Comparison of ENCODE assay signal across 15 cellular contexts in genomic region chr2:111208639-111209038, GRCh38.
DNase-seq lines count a peak whose midpoint lies in the region; ATAC-seq and TF ChIP-seq lines count a peak whose summit lies in the region.
"Had no signal": no experiment of that assay in that cellular context is flagged by ENCODE, and none has a peak within 500 bp of the region (broad histone marks: within the 10 kb centered on the region; RNA-seq: fewer than 3 reads in every experiment).

No MANE protein-coding gene starts in this region.

- peaks cover 8% of the 10 kb centered on the region for H3K9me3 Mint-ChIP-seq in activated CD8-positive, alpha-beta T cell treated with anti-CD3 and anti-CD28 coated beads for 36 hours
- H3K9me3 Mint-ChIP-seq: effector memory CD8-positive, alpha-beta T cell had no signal

- TF ChIP-seq CTCF in activated CD8-positive, alpha-beta T cell treated with anti-CD3 and anti-CD28 coated beads for 36 hours (IDR thresholded peaks at IDR 0.05), result no peak

- H3K4me1 Mint-ChIP-seq in activated CD8-positive, alpha-beta T cell treated with anti-CD3 and anti-CD28 coated beads for 36 hours (ENCODE audit: low read depth), result peaks cover 16% of the 10 kb centered on the region

- H3K4me3 Mint-ChIP-seq in activated CD8-positive, alpha-beta T cell treated with anti-CD3 and anti-CD28 coated beads for 36 hours, result no peak overlapping the region
- H3K4me3 Mint-ChIP-seq: effector memory CD8-positive, alpha-beta T cell; T-helper 2 cell treated with Interferon-gamma antibody and Interleukin-4, amounts not matched to agents 5 μg/mL and 100 μg/mL, for 36 hours had no signal

- peak; percentile 12 for ATAC-seq in GM18505 (IDR thresholded peaks at IDR 0.05; ENCODE audit: unreplicated experiment)
- peak; percentile 3 for ATAC-seq in GM19455 (IDR thresholded peaks at IDR 0.05; ENCODE audit: unreplicated experiment)
- ATAC-seq in HG02973 (IDR thresholded peaks at IDR 0.05; ENCODE audit: unreplicated experiment), result peak; percentile 20
- peak; percentile 45 for ATAC-seq in activated CD8-positive, alpha-beta T cell treated with anti-CD3 and anti-CD28 coated beads for 36 hours
- ATAC-seq in HG03135 (IDR thresholded peaks at IDR 0.05; ENCODE audit: unreplicated experiment), result no peak
- ATAC-seq: sciatic nerve had no signal

- H3K36me3 Mint-ChIP-seq in activated CD8-positive, alpha-beta T cell treated with anti-CD3 and anti-CD28 coated beads for 36 hours (ENCODE audit: low read depth), result no peaks in the 10 kb centered on the region

- intact Hi-C loops in activated CD8-positive, alpha-beta T cell treated with anti-CD3 and anti-CD28 coated beads for 36 hours (cut with micrococcal nuclease), result no loop called here

- CTCF ChIA-PET in activated CD8-positive, alpha-beta T cell treated with anti-CD3 and anti-CD28 coated beads for 36 hours (lab: Charles Lee), result interaction anchor here (0.6 to 0.8 kb wide), 4 partner anchors 34 to 397 kb away, joined by 3 read pairs; no protein-coding TSS in a partner anchor

- POLR2A ChIA-PET in activated CD8-positive, alpha-beta T cell treated with anti-CD3 and anti-CD28 coated beads for 36 hours (lab: Charles Lee), result no interaction called here

- no peak overlapping the region for H3K27ac Mint-ChIP-seq in activated CD8-positive, alpha-beta T cell treated with anti-CD3 and anti-CD28 coated beads for 36 hours
- H3K27ac Mint-ChIP-seq: effector memory CD8-positive, alpha-beta T cell; T-helper 2 cell treated with Interferon-gamma antibody and Interleukin-4, amounts not matched to agents 5 μg/mL and 100 μg/mL, for 36 hours had no signal

- DNase-seq in activated CD8-positive, alpha-beta T cell treated with anti-CD3 and anti-CD28 coated beads for 36 hours, result no peak
- DNase-seq in NCI-H510A treated with DMSO at 0.1 percent for 48 hours (lab: John Stamatoyannopoulos, UW), result no peak
- DNase-seq in COR-L47 (lab: John Stamatoyannopoulos, UW), result no peak
- no peak for DNase-seq in foreskin melanocyte
- DNase-seq: activated naive CD4-positive, alpha-beta T cell treated with anti-CD3 and anti-CD28 coated beads, Interleukin-2, amount 50 U/mL, for 16 hours; effector memory CD8-positive, alpha-beta T cell; NCI-H1436 treated with DMSO at 0.1 percent for 48 hours; NCI-H524; stimulated activated naive CD4-positive, alpha-beta T cell treated with Interleukin-2 at 50 U/mL for 16 hours had no signal

- TF ChIP-seq POLR2A in GM18505 (IDR thresholded peaks at IDR 0.05; ENCODE audit: borderline replicate concordance, extremely low read depth, insufficient read depth, insufficient read length), result no peak

- peaks cover 9% of the 10 kb centered on the region for H3K27me3 Mint-ChIP-seq in activated CD8-positive, alpha-beta T cell treated with anti-CD3 and anti-CD28 coated beads for 36 hours
- H3K27me3 Mint-ChIP-seq: effector memory CD8-positive, alpha-beta T cell had no signal
